Comparison of ENCODE assay signal across 10 cellular contexts in genomic region chr3:135513106-135514063, GRCh38.
DNase-seq lines count a peak whose midpoint lies in the region; ATAC-seq and TF ChIP-seq lines count a peak whose summit lies in the region.
"Had no signal": no experiment of that assay in that cellular context is flagged by ENCODE, and none has a peak within 500 bp of the region (broad histone marks: within the 10 kb centered on the region; RNA-seq: fewer than 3 reads in every experiment).

No MANE protein-coding gene starts in this region.

- no peaks in the 10 kb centered on the region for H3K9me3 Mint-ChIP-seq in activated naive CD4-positive, alpha-beta T cell treated with anti-CD3 and anti-CD28 coated beads for 36 hours
- peaks cover 6% of the 10 kb centered on the region for H3K9me3 Mint-ChIP-seq in activated naive CD4-positive, alpha-beta T cell treated with anti-CD3 and anti-CD28 coated beads, Interleukin-2, amount 10 ng/mL, durations not matched to agents 7 days and 5 days

- H3K27ac Mint-ChIP-seq in activated naive CD4-positive, alpha-beta T cell treated with anti-CD3 and anti-CD28 coated beads for 36 hours = no peak overlapping the region
- H3K27ac Mint-ChIP-seq in activated naive CD4-positive, alpha-beta T cell treated with anti-CD3 and anti-CD28 coated beads, Interleukin-2, amount 10 ng/mL, durations not matched to agents 7 days and 5 days = no peak overlapping the region
- H3K27ac Mint-ChIP-seq: CD4-positive, alpha-beta T cell had no signal

- no peak for ATAC-seq in HG03439 (IDR thresholded peaks at IDR 0.05; ENCODE audit: unreplicated experiment)

- peaks cover 0 to 14% (median 8%) of the 10 kb centered on the region in 8 donors for H3K9me3 ChIP-seq in spleen
- H3K9me3 ChIP-seq in vagina = no peaks in the 10 kb centered on the region

- H3K27me3 Mint-ChIP-seq in activated naive CD4-positive, alpha-beta T cell treated with anti-CD3 and anti-CD28 coated beads for 36 hours (ENCODE audit: low read depth) = peaks cover 6% of the 10 kb centered on the region
- no peaks in the 10 kb centered on the region for H3K27me3 Mint-ChIP-seq in activated naive CD4-positive, alpha-beta T cell treated with anti-CD3 and anti-CD28 coated beads, Interleukin-2, amount 10 ng/mL, durations not matched to agents 7 days and 5 days
- H3K27me3 Mint-ChIP-seq: CD4-positive, alpha-beta T cell had no signal

- H3K4me3 ChIP-seq in epithelial cell of esophagus (ENCODE audit: low read length) (no peak overlapping the region), spleen (no peak overlapping the region), vagina (no peak overlapping the region)

- no peak overlapping the region for H3K4me3 Mint-ChIP-seq in activated naive CD4-positive, alpha-beta T cell treated with anti-CD3 and anti-CD28 coated beads for 36 hours
- no peak overlapping the region for H3K4me3 Mint-ChIP-seq in activated naive CD4-positive, alpha-beta T cell treated with anti-CD3 and anti-CD28 coated beads, Interleukin-2, amount 10 ng/mL, durations not matched to agents 7 days and 5 days
- H3K4me3 Mint-ChIP-seq: CD4-positive, alpha-beta T cell had no signal

- H3K27me3 ChIP-seq in spleen (replicated peaks in 1 of 7) (no peaks in the 10 kb centered on the region), vagina (no peaks in the 10 kb centered on the region)

- H3K36me3 ChIP-seq in spleen (no peaks in the 10 kb centered on the region), vagina (no peaks in the 10 kb centered on the region)

- 61 to 82% (median 75%) methylated on average over 5 of the region's 5 CpGs for WGBS in spleen, 5 donors

- TF ChIP-seq POLR2A in spleen (IDR thresholded peaks at IDR 0.05) (no peak), vagina (IDR thresholded peaks at IDR 0.05) (no peak)

- no peaks in the 10 kb centered on the region for H3K4me1 Mint-ChIP-seq in activated naive CD4-positive, alpha-beta T cell treated with anti-CD3 and anti-CD28 coated beads for 36 hours (ENCODE audit: low read depth)
- peaks cover 2% of the 10 kb centered on the region for H3K4me1 Mint-ChIP-seq in activated naive CD4-positive, alpha-beta T cell treated with anti-CD3 and anti-CD28 coated beads, Interleukin-2, amount 10 ng/mL, durations not matched to agents 7 days and 5 days

- H3K36me3 Mint-ChIP-seq in activated naive CD4-positive, alpha-beta T cell treated with anti-CD3 and anti-CD28 coated beads for 36 hours (ENCODE audit: low read depth) = no peaks in the 10 kb centered on the region
- H3K36me3 Mint-ChIP-seq in activated naive CD4-positive, alpha-beta T cell treated with anti-CD3 and anti-CD28 coated beads, Interleukin-2, amount 10 ng/mL, durations not matched to agents 7 days and 5 days = no peaks in the 10 kb centered on the region

- H3K4me1 ChIP-seq in spleen (no peaks in the 10 kb centered on the region), vagina (no peaks in the 10 kb centered on the region)

- CTCF ChIA-PET in activated naive CD4-positive, alpha-beta T cell treated with anti-CD3 and anti-CD28 coated beads for 36 hours (lab: Charles Lee) = interaction anchor here (0.8 kb wide), 1 partner anchor 10 kb away, joined by 3 read pairs; no protein-coding TSS in a partner anchor
- CTCF ChIA-PET in activated naive CD4-positive, alpha-beta T cell treated with anti-CD3 and anti-CD28 coated beads, Interleukin-2, amount 10 ng/mL, durations not matched to agents 7 days and 5 days (lab: Charles Lee) = no interaction called here

- DNase-seq in activated naive CD4-positive, alpha-beta T cell treated with anti-CD3 and anti-CD28 coated beads for 36 hours = peak; percentile 12
- no peak for DNase-seq in activated naive CD4-positive, alpha-beta T cell treated with anti-CD3 and anti-CD28 coated beads, Interleukin-2, amount 10 ng/mL, durations not matched to agents 7 days and 5 days
- peak; percentile 1 for DNase-seq in NCI-H69 (lab: John Stamatoyannopoulos, UW)
- peak; percentile 65 for DNase-seq in epithelial cell of esophagus (ENCODE audit: low read depth)
- DNase-seq in spleen = no peak
- DNase-seq in vagina (ENCODE audit: extremely low spot score in 2 of 2) = no peak
- no peak for DNase-seq in activated T-cell treated with anti-CD3 and anti-CD28 coated beads for 4 hours
- DNase-seq: CD4-positive, alpha-beta T cell; NCI-H510A treated with DMSO at 0.1 percent for 48 hours had no signal

- peak overlapping the region in 7 of 8 donors; percentile 10 to 81 (median 57) for H3K27ac ChIP-seq in spleen
- H3K27ac ChIP-seq in vagina = no peak overlapping the region

- TF ChIP-seq CTCF in epithelial cell of esophagus (IDR thresholded peaks at IDR 0.05; ENCODE audit: insufficient read depth, low read depth, low read length, missing control alignments) = no peak
- TF ChIP-seq CTCF in spleen (IDR thresholded peaks at IDR 0.05 in 8 of 11, conservative IDR thresholded peaks at IDR 0.05 in 3 of 11) = no peak
- no peak for TF ChIP-seq CTCF in vagina (IDR thresholded peaks at IDR 0.05)

- intact Hi-C loops in activated naive CD4-positive, alpha-beta T cell treated with anti-CD3 and anti-CD28 coated beads for 36 hours (cut with micrococcal nuclease) = no loop called here
- intact Hi-C loops in spleen (cut with DNase I; ENCODE audit: low total_unique reads) (no loop called here), vagina (cut with DNase I) (no loop called here)

Comparison
In these comparisons a context has a peak if more than half of its experiments do, and no peak if none do; other contexts are left out.
1. DNase-seq: peak in activated naive CD4-positive, alpha-beta T cell treated with anti-CD3 and anti-CD28 coated beads for 36 hours (single experiment), NCI-H69 (single experiment) and epithelial cell of esophagus (single experiment); none in activated naive CD4-positive, alpha-beta T cell treated with anti-CD3 and anti-CD28 coated beads, Interleukin-2, amount 10 ng/mL, durations not matched to agents 7 days and 5 days (single experiment), spleen (single experiment), vagina (0 of 2) and activated T-cell treated with anti-CD3 and anti-CD28 coated beads for 4 hours (single experiment).